21 cellular contexts compared by ENCODE assay signal in the genomic region with DNA sequence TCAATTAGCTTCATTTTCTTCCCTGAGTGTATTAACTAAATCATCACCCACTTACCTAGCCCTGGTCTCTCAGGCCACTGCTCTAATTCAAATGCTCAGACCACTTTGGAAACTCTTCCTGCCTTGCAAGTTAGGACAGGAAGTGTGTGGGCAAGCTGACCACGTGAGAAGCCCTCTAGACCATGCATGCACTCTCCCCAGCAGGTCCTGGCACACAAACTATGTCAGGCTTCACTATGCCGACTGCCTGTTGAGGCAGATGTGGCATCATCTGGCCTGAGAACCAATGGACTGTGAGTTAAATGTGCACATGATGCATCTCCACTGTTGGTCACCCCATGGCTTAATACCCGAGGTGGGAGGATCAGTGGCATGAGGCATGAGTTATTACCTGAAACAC.
A peak's percentile ranks its signal among the peaks of the same experiment; 100 is the strongest.
DNase-seq lines count a peak whose midpoint lies in the region; ATAC-seq and TF ChIP-seq lines count a peak whose summit lies in the region.
"Had no signal": no experiment of that assay in that cellular context is flagged by ENCODE, and none has a peak within 500 bp of the region (broad histone marks: within the 10 kb centered on the region; RNA-seq: fewer than 3 reads in every experiment).

No MANE protein-coding gene starts in this region.

- no peaks in the 10 kb centered on the region for H3K27me3 ChIP-seq in esophagus muscularis mucosa
- H3K27me3 ChIP-seq in left ventricle myocardium inferior (ENCODE audit: low read depth): no peaks in the 10 kb centered on the region
- H3K27me3 ChIP-seq: brain microvascular endothelial cell, dorsolateral prefrontal cortex, esophagus squamous epithelium had no signal

- DNase-seq in esophagus muscularis mucosa (ENCODE audit: extremely low spot score) (peak; percentile 87), left ventricle myocardium inferior (no peak), ACHN (no peak), DMS53 treated with DMSO at 0.1 percent for 48 hours (lab: John Stamatoyannopoulos, UW; ENCODE audit: unreplicated experiment) (no peak)
- no peak for DNase-seq in stimulated activated CD4-positive, alpha-beta T cell treated with anti-CD3 and anti-CD28 coated beads, Interleukin-4, amount 100 ng/mL, for 1 hour
- DNase-seq: activated CD4-positive, alpha-beta memory T cell treated with anti-CD3 and anti-CD28 coated beads for 36 hours; activated naive CD8-positive, alpha-beta T cell treated with anti-CD3 and anti-CD28 coated beads, Interleukin-2, amount 10 ng/mL, durations not matched to agents 7 days and 5 days; activated T-cell treated with anti-CD3 and anti-CD28 coated beads, Interleukin-2, amount 50 U/mL, for 72 hours; brain microvascular endothelial cell; Caco-2; dorsolateral prefrontal cortex; esophagus squamous epithelium; KBM-7; NCI-H1105 treated with DMSO at 0.1 percent for 48 hours; NCI-H82; nephron progenitor cell; retina had no signal

- intact Hi-C loops in esophagus muscularis mucosa (cut with DNase I): no loop called here
- intact Hi-C loops in left ventricle myocardium inferior (cut with micrococcal nuclease): no loop called here

- H3K36me3 ChIP-seq in esophagus muscularis mucosa (no peaks in the 10 kb centered on the region), left ventricle myocardium inferior (no peaks in the 10 kb centered on the region)
- H3K36me3 ChIP-seq: brain microvascular endothelial cell, esophagus squamous epithelium, HAP-1 had no signal

- 72% methylated on average over 2 of the region's 3 CpGs for WGBS in esophagus muscularis mucosa

- in situ Hi-C loops in ACHN (cut with HindIII; ENCODE audit: low pct_ligation_motif_present, low pct_unique_long_range_greater_than_20kb, low sequenced_read_pairs): no loop called here

- TF ChIP-seq CTCF in esophagus muscularis mucosa (IDR thresholded peaks at IDR 0.05): no peak
- TF ChIP-seq CTCF in left ventricle myocardium inferior (IDR thresholded peaks at IDR 0.05; ENCODE audit: borderline replicate concordance): no peak

- no peak overlapping the region for H3K27ac ChIP-seq in esophagus muscularis mucosa (replicated peaks in 1 of 4)
- no peak overlapping the region for H3K27ac ChIP-seq in left ventricle myocardium inferior (replicated peaks)
- H3K27ac ChIP-seq: brain microvascular endothelial cell, dorsolateral prefrontal cortex, esophagus squamous epithelium had no signal

- H3K9me3 ChIP-seq in esophagus muscularis mucosa (no peaks in the 10 kb centered on the region), left ventricle myocardium inferior (replicated peaks) (no peaks in the 10 kb centered on the region)
- H3K9me3 ChIP-seq: Caco-2, esophagus squamous epithelium, HAP-1 had no signal

- H3K4me1 ChIP-seq in esophagus muscularis mucosa (peaks cover 8 to 14% (median 9%) of the 10 kb centered on the region in 4 donors), left ventricle myocardium inferior (peaks cover 35% of the 10 kb centered on the region)
- H3K4me1 ChIP-seq: Caco-2, HAP-1 had no signal

- TF ChIP-seq POLR2A in esophagus muscularis mucosa (IDR thresholded peaks at IDR 0.05; ENCODE audit: low read depth): no peak

- H3K4me3 ChIP-seq in esophagus muscularis mucosa: no peak overlapping the region
- H3K4me3 ChIP-seq in left ventricle myocardium inferior: no peak overlapping the region
- H3K4me3 ChIP-seq: dorsolateral prefrontal cortex, esophagus squamous epithelium, HAP-1 had no signal

- no peak for TF ChIP-seq EP300 in esophagus muscularis mucosa (IDR thresholded peaks at IDR 0.05)

- peak; percentile 48 for ATAC-seq in GM18519 (IDR thresholded peaks at IDR 0.05; ENCODE audit: low FRiP score, unreplicated experiment)
- peak; percentile 66 for ATAC-seq in GM19463 (IDR thresholded peaks at IDR 0.05; ENCODE audit: unreplicated experiment)
- ATAC-seq in HG02981 (IDR thresholded peaks at IDR 0.05; ENCODE audit: unreplicated experiment): peak; percentile 31
- ATAC-seq: activated T-cell treated with anti-CD3 and anti-CD28 coated beads, Interleukin-2, amount 50 U/mL, for 72 hours had no signal
